ENCODE assay signal across 8 cellular contexts in genomic region chr4:48779095-48779997, GRCh38. TPM values are rescaled to one million over a fixed set of nuclear protein-coding genes. Genes with fewer than 3 reads are reported as not detected.
DNase-seq lines count a peak whose midpoint lies in the region; TF ChIP-seq lines count a peak whose summit lies in the region.

No MANE protein-coding gene starts in this region.

- no peaks in the 10 kb centered on the region for H3K36me3 ChIP-seq in liver (ENCODE audit: control insufficient read depth in 4 of 4, insufficient read depth in 3 of 4, low read depth in 1 of 4, low read length in 3 of 4)

- peak in 1 of 2 donors; percentile 5 for TF ChIP-seq RAD21 in liver (IDR thresholded peaks at IDR 0.05)

- H3K9ac ChIP-seq in liver (ENCODE audit: low read depth in 1 of 2, low read length in 2 of 2): peak overlapping the region; percentile 85 to 92

- peaks cover 8% of the 10 kb centered on the region for H3K36me3 Mint-ChIP-seq in activated CD4-positive, alpha-beta T cell treated with anti-CD3 and anti-CD28 coated beads, Interleukin-2, amount 10 ng/mL, durations not matched to agents 7 days and 5 days (ENCODE audit: low read depth)

- no peaks in the 10 kb centered on the region for H3K27me3 Mint-ChIP-seq in activated CD4-positive, alpha-beta T cell treated with anti-CD3 and anti-CD28 coated beads, Interleukin-2, amount 10 ng/mL, durations not matched to agents 7 days and 5 days

- peaks cover 6 to 35% (median 12%) of the 10 kb centered on the region in 4 donors for H3K4me1 ChIP-seq in liver (ENCODE audit: control insufficient read depth in 4 of 4, insufficient read depth in 4 of 4, low read length in 3 of 4)

- TF ChIP-seq CTCF in HFF-Myc (IDR thresholded peaks at IDR 0.05; ENCODE audit: low read depth, low read length, missing control alignments): no peak
- TF ChIP-seq CTCF in NB4 (IDR thresholded peaks at IDR 0.05; ENCODE audit: low read depth, low read length): no peak
- TF ChIP-seq CTCF in liver (IDR thresholded peaks at IDR 0.05; ENCODE audit: low read depth, low read length, missing input control): peak; percentile 1

- peak overlapping the region; percentile 91 for H3K4me3 Mint-ChIP-seq in activated CD4-positive, alpha-beta T cell treated with anti-CD3 and anti-CD28 coated beads, Interleukin-2, amount 10 ng/mL, durations not matched to agents 7 days and 5 days

- H3K27me3 ChIP-seq in liver (ENCODE audit: control insufficient read depth in 4 of 4, insufficient read depth in 4 of 4, low read length in 3 of 4): no peaks in the 10 kb centered on the region

- CTCF ChIA-PET in activated CD4-positive, alpha-beta T cell treated with anti-CD3 and anti-CD28 coated beads, Interleukin-2, amount 10 ng/mL, durations not matched to agents 7 days and 5 days (lab: Charles Lee): interaction anchor here (1.1 kb wide), 1 partner anchor 10 kb away, joined by 5 read pairs; no protein-coding TSS in a partner anchor

- no peak for TF ChIP-seq POLR2A in NB4 (IDR thresholded peaks at IDR 0.05; ENCODE audit: extremely low read depth, insufficient read length)

- peak; percentile 20 for DNase-seq in NCI-H2196 (lab: John Stamatoyannopoulos, UW; ENCODE audit: unreplicated experiment)
- no peak for DNase-seq in NCI-H2196 treated with DMSO at 0.1 percent for 48 hours (lab: John Stamatoyannopoulos, UW; ENCODE audit: unreplicated experiment)
- no peak for DNase-seq in HFF-Myc (ENCODE audit: extremely low read depth, low read depth)
- peak; percentile 78 for DNase-seq in NB4 (ENCODE audit: low read depth)
- peak; percentile 68 for DNase-seq in activated CD4-positive, alpha-beta T cell treated with anti-CD3 and anti-CD28 coated beads, Interleukin-2, amount 10 ng/mL, durations not matched to agents 7 days and 5 days
- DNase-seq in dedifferentiated amniotic fluid mesenchymal stem cell (ENCODE audit: extremely low spot score): peak; percentile 42
- DNase-seq in stimulated activated CD4-positive, alpha-beta T cell treated with anti-CD3 and anti-CD28 coated beads, Interleukin-4, amount 100 ng/mL, for 1 hour: peak; percentile 67

- H3K4me1 Mint-ChIP-seq in activated CD4-positive, alpha-beta T cell treated with anti-CD3 and anti-CD28 coated beads, Interleukin-2, amount 10 ng/mL, durations not matched to agents 7 days and 5 days: peaks cover 47% of the 10 kb centered on the region

- WGBS in liver: under 1% methylated on average over 108 of the region's 108 CpGs

- no peaks in the 10 kb centered on the region for H3K9me3 ChIP-seq in liver (ENCODE audit: control insufficient read depth in 4 of 4, low read length in 3 of 4)

- POLR2A ChIA-PET in activated CD4-positive, alpha-beta T cell treated with anti-CD3 and anti-CD28 coated beads, Interleukin-2, amount 10 ng/mL, durations not matched to agents 7 days and 5 days (lab: Charles Lee): no interaction called here

- peak overlapping the region; percentile 96 to 97 for H3K27ac ChIP-seq in liver (ENCODE audit: low read depth in 1 of 2, low read length in 2 of 2)

- peak overlapping the region; percentile 88 for H3K27ac Mint-ChIP-seq in activated CD4-positive, alpha-beta T cell treated with anti-CD3 and anti-CD28 coated beads, Interleukin-2, amount 10 ng/mL, durations not matched to agents 7 days and 5 days

- H3K4me3 ChIP-seq in HFF-Myc (replicated peaks; ENCODE audit: low read depth, low read length): peak overlapping the region; percentile 86
- H3K4me3 ChIP-seq in NB4 (ENCODE audit: low read depth, low read length): peak overlapping the region; percentile 84
- peak overlapping the region; percentile 87 to 98 (median 94) for H3K4me3 ChIP-seq in liver (ENCODE audit: low read depth in 1 of 3, low read length in 3 of 3)

- no peaks in the 10 kb centered on the region for H3K9me3 Mint-ChIP-seq in activated CD4-positive, alpha-beta T cell treated with anti-CD3 and anti-CD28 coated beads, Interleukin-2, amount 10 ng/mL, durations not matched to agents 7 days and 5 days

TF ChIP-seq in liver, 16 proteins besides CTCF, POLR2A, EP300 and RAD21:
- TF ChIP-seq GABPA (IDR thresholded peaks at IDR 0.05 in 1 of 2, conservative IDR thresholded peaks at IDR 0.05 in 1 of 2) (no peak), NR2F2 (IDR thresholded peaks at IDR 0.05) (no peak), YY1 (IDR thresholded peaks at IDR 0.05) (no peak), EGR1 (IDR thresholded peaks at IDR 0.05; ENCODE audit: low read depth in 2 of 2) (no peak), RXRA (IDR thresholded peaks at IDR 0.05) (no peak)
- TF ChIP-seq, protein P1, sequence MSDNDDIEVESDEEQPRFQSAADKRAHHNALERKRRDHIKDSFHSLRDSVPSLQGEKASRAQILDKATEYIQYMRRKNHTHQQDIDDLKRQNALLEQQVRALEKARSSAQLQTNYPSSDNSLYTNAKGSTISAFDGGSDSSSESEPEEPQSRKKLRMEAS (IDR thresholded peaks at IDR 0.05): no peak
TF ChIP-seq in liver: peak in this region for 0.

RNA-seq across cellular contexts. Expression of gene FRYL, which starts 0.7 kb away (rescaled TPM):
- total RNA-seq in activated CD4-positive, alpha-beta T cell treated with anti-CD3 and anti-CD28 coated beads, Interleukin-2, amount 10 ng/mL, durations not matched to agents 7 days and 5 days: 100 to 1,000 TPM in 1 of 2 experiments, 10 to 100 TPM in 1; 96.8 to 102 TPM
- total RNA-seq in liver: 10 to 100 TPM; 37.1 to 79.0 TPM
- 10 to 100 TPM in 1 of 2 donors, 1 to 10 TPM in 1; 5.3 to 17.2 TPM for polyA plus RNA-seq in liver

RNA-seq across cellular contexts. Expression of gene OCIAD1, which starts 51.5 kb away (rescaled TPM):
- 100 to 1,000 TPM in 1 of 2 experiments, 10 to 100 TPM in 1; 93.6 to 120 TPM for total RNA-seq in activated CD4-positive, alpha-beta T cell treated with anti-CD3 and anti-CD28 coated beads, Interleukin-2, amount 10 ng/mL, durations not matched to agents 7 days and 5 days
- total RNA-seq in liver: 10 to 100 TPM; 52.4 to 64.9 TPM
- 100 to 1,000 TPM; 100 to 114 TPM for polyA plus RNA-seq in liver

Comparison
In these comparisons a context has a peak if more than half of its experiments do, and no peak if none do; other contexts are left out.
1. DNase-seq: peak in NCI-H2196 (single experiment), NB4 (single experiment), activated CD4-positive, alpha-beta T cell treated with anti-CD3 and anti-CD28 coated beads, Interleukin-2, amount 10 ng/mL, durations not matched to agents 7 days and 5 days (single experiment), dedifferentiated amniotic fluid mesenchymal stem cell (single experiment) and stimulated activated CD4-positive, alpha-beta T cell treated with anti-CD3 and anti-CD28 coated beads, Interleukin-4, amount 100 ng/mL, for 1 hour (single experiment); none in NCI-H2196 treated with DMSO at 0.1 percent for 48 hours (single experiment) and HFF-Myc (single experiment).
2. Peak in every context shown above with its lines, with median percentiles within 50 percentile points of each other: H3K4me3 ChIP-seq.